8 cellular contexts compared by ENCODE assay signal in genomic region chr7:102395958-102396709, GRCh38. TPM values are rescaled to one million over a fixed set of nuclear protein-coding genes. Genes with fewer than 3 reads are reported as not detected.
DNase-seq lines count a peak whose midpoint lies in the region; ATAC-seq, FAIRE-seq and TF ChIP-seq lines count a peak whose summit lies in the region.

Gene PRKRIP1 (plus strand): TSS chr7:102396363. CDS start chr7:102396412, 49 bp downstream.

- H3K79me1 ChIP-seq in H1 (ENCODE audit: low read depth, low read length): no peaks in the 10 kb centered on the region
- H3K79me1 ChIP-seq in mesendoderm (ENCODE audit: low read length): peaks cover 1% of the 10 kb centered on the region

- DNase-seq in Caco-2: peak; percentile 92 to 96
- DNase-seq in NT2/D1 (ENCODE audit: low read depth, low spot score): peak; percentile 93
- peak; percentile 46 to 60 (median 58) for DNase-seq in activated CD8-positive, alpha-beta memory T cell treated with anti-CD3 and anti-CD28 coated beads for 48 hours (ENCODE audit: low read depth in 2 of 3, low spot score in 2 of 3)
- DNase-seq in H1 (ENCODE audit: low read depth in 1 of 2, low spot score in 2 of 2): peak; percentile 90 to 93
- DNase-seq in mesendoderm: peak; percentile 99
- peak; percentile 68 for DNase-seq in stimulated activated CD8-positive, alpha-beta memory T cell treated with anti-CD3 and anti-CD28 coated beads, Interleukin-12 subunit alpha, Interleukin-12 subunit beta, amount 100 ng/mL, for 4 hours (ENCODE audit: low read depth)

- peaks cover 11% of the 10 kb centered on the region for H3K23me2 ChIP-seq in H1 (ENCODE audit: low read depth, low read length)

- H3K36me3 ChIP-seq in Caco-2 (ENCODE audit: control insufficient read depth, insufficient read depth, low read length): peaks cover 4% of the 10 kb centered on the region; the same call in 1 of the 2 replicates
- peaks cover 43% of the 10 kb centered on the region for H3K36me3 ChIP-seq in HUES48 (ENCODE audit: control insufficient read depth, insufficient read depth, low read length)
- peaks cover 41% of the 10 kb centered on the region for H3K36me3 ChIP-seq in NT2/D1 (ENCODE audit: insufficient read depth, insufficient read length, low read length)
- H3K36me3 ChIP-seq in H1 (ENCODE audit: control insufficient read depth in 2 of 4, insufficient read depth in 4 of 4, low read length in 3 of 4): peaks cover 2 to 16% (median 11%) of the 10 kb centered on the region in 4 experiments; a peak in 6 of 8 replicates
- peaks cover 4% of the 10 kb centered on the region for H3K36me3 ChIP-seq in mesendoderm (ENCODE audit: control insufficient read depth, insufficient read depth, low read length)

- H4K5ac ChIP-seq in H1 (ENCODE audit: insufficient read length, low read depth, low read length): peak within 1 kb of the TSS; percentile 79
- no peak within 1 kb of the TSS for H4K5ac ChIP-seq in mesendoderm (ENCODE audit: low read length)

- peak within 1 kb of the TSS; percentile 4 for H4K91ac ChIP-seq in H1 (replicated peaks; ENCODE audit: insufficient read length, low read length)

- peak within 1 kb of the TSS; percentile 89 for H2BK5ac ChIP-seq in H1 (ENCODE audit: low read depth, low read length)
- H2BK5ac ChIP-seq in mesendoderm (ENCODE audit: low read length): peak within 1 kb of the TSS; percentile 19

- peaks cover 80% of the 10 kb centered on the region for H3K36me3 Mint-ChIP-seq in Caco-2 (ENCODE audit: insufficient read depth, unreplicated experiment)

- no TSS peak for BruUV-seq in Caco-2 (replicated peaks; lab: Mats Ljungman, UMichigan)

- H3K79me2 ChIP-seq in H1 (ENCODE audit: control insufficient read depth in 1 of 2, insufficient read depth in 2 of 2, low read length in 2 of 2) (peaks cover 3 to 11% of the 10 kb centered on the region in 2 experiments; a peak in 2 of 4 replicates), mesendoderm (ENCODE audit: control insufficient read depth, insufficient read depth, low read length) (peaks cover 4% of the 10 kb centered on the region)

- H2BK15ac ChIP-seq in H1 (ENCODE audit: low read length) (no peak within 1 kb of the TSS), mesendoderm (replicated peaks; ENCODE audit: low read depth) (no peak within 1 kb of the TSS)

- CTCF ChIA-PET in Caco-2 (lab: Charles Lee) (interaction anchor here (0.5 to 1.5 kb wide), 3 partner anchors 8 to 1033 kb away, joined by 3 to 6 read pairs (median 4); partner anchors contain the start of gene COL26A1), H1 (lab: Charles Lee; ENCODE audit: partially characterized antibody) (interaction anchor here (0.6 to 11.4 kb wide), 9 partner anchors 9 to 116 kb away, joined by 3 to 118 read pairs (median 5); no protein-coding TSS in a partner anchor)

- peak; percentile 99 for ATAC-seq in GM21390 (IDR thresholded peaks at IDR 0.05; ENCODE audit: unreplicated experiment)

- H3K4me2 ChIP-seq in H1 (ENCODE audit: insufficient read depth in 1 of 2, low read depth in 2 of 2, low read length in 2 of 2) (peak within 1 kb of the TSS; percentile 88 to 96), mesendoderm (ENCODE audit: low read length) (peak within 1 kb of the TSS; percentile 88)

- peak within 1 kb of the TSS; percentile 90 for H3K4me3 ChIP-seq in Caco-2 (ENCODE audit: low read depth, low read length)
- peak within 1 kb of the TSS; percentile 94 for H3K4me3 ChIP-seq in HUES48 (ENCODE audit: low read depth, low read length)
- peak within 1 kb of the TSS; percentile 78 for H3K4me3 ChIP-seq in NT2/D1 (ENCODE audit: insufficient read length, low read depth)
- H3K4me3 ChIP-seq in H1 (ENCODE audit: extremely low read depth in 1 of 4, insufficient read depth in 2 of 4, low read depth in 3 of 4, low read length in 4 of 4): peak within 1 kb of the TSS; percentile 69 to 94 (median 88)
- H3K4me3 ChIP-seq in mesendoderm (ENCODE audit: low read length): peak within 1 kb of the TSS; percentile 87

- peak within 1 kb of the TSS; percentile 28 for H2AFZ ChIP-seq in H1 (ENCODE audit: low read length)

- peak within 1 kb of the TSS; percentile 82 for H2BK12ac ChIP-seq in H1 (ENCODE audit: low read depth, low read length)

- H3K4ac ChIP-seq in H1 (replicated peaks; ENCODE audit: insufficient read length, low read depth, low read length) (no peak within 1 kb of the TSS), mesendoderm (ENCODE audit: low read depth, low read length) (no peak within 1 kb of the TSS)

- peak within 1 kb of the TSS; percentile 98 for H4K8ac ChIP-seq in H1 (ENCODE audit: extremely low read depth, insufficient read depth, low read length)
- no peak within 1 kb of the TSS for H4K8ac ChIP-seq in mesendoderm (ENCODE audit: low read depth, low read length)

- peak within 1 kb of the TSS; percentile 94 for H3K9ac ChIP-seq in HUES48 (ENCODE audit: low read depth, low read length)
- H3K9ac ChIP-seq in NT2/D1 (ENCODE audit: insufficient read length, low read depth): peak within 1 kb of the TSS; percentile 89
- peak within 1 kb of the TSS; percentile 71 to 92 (median 87) for H3K9ac ChIP-seq in H1 (replicated peaks in 1 of 4; ENCODE audit: extremely low read depth in 1 of 4, low read depth in 3 of 4, low read length in 3 of 4)
- H3K9ac ChIP-seq in mesendoderm (ENCODE audit: low read length): peak within 1 kb of the TSS; percentile 87

- TF ChIP-seq CTCF in Caco-2 (IDR thresholded peaks at IDR 0.05; ENCODE audit: insufficient read depth in 1 of 2, low read depth in 1 of 2, low read length in 1 of 2, severe bottlenecking in 1 of 2, unreplicated experiment in 1 of 2) (no peak), H1 (IDR thresholded peaks at IDR 0.05; ENCODE audit: control extremely low read depth in 1 of 3, insufficient read depth in 1 of 3, low read depth in 1 of 3, low read length in 3 of 3) (no peak)

- H3K27me3 ChIP-seq in Caco-2 (replicated peaks; ENCODE audit: control insufficient read depth, insufficient read depth, low read length) (no peaks in the 10 kb centered on the region), HUES48 (ENCODE audit: control insufficient read depth, insufficient read depth, low read length) (no peaks in the 10 kb centered on the region), NT2/D1 (ENCODE audit: insufficient read depth, insufficient read length) (no peaks in the 10 kb centered on the region), H1 (replicated peaks in 1 of 4; ENCODE audit: control insufficient read depth in 3 of 4, extremely low read depth in 1 of 4, insufficient read depth in 3 of 4, low read length in 3 of 4) (no peaks in the 10 kb centered on the region), mesendoderm (ENCODE audit: insufficient read depth, low read length, poor library complexity) (no peaks in the 10 kb centered on the region)

- peak; percentile 52 for FAIRE-seq in H1 (lab: Jason Lieb, UNC)

- whole genome bisulfite sequencing in H1 (ENCODE audit: extremely low coverage in 1 of 2, insufficient coverage in 1 of 2, insufficient read length in 1 of 2, insufficient replicate concordance in 2 of 2, low coverage in 1 of 2, low lambda C conversion rate in 2 of 2, missing lambda C conversion rate in 1 of 2), 2 experiments: 0% methylated on average over 47 of the region's 57 CpGs; no CpG with 5 or more reads in 1 of the 2 experiments
- no CpG with 5 or more reads among the region's 57 CpGs for whole genome bisulfite sequencing in mesendoderm (ENCODE audit: extremely low coverage, insufficient coverage, low lambda C conversion rate)

- no peaks in the 10 kb centered on the region for H3K27me3 Mint-ChIP-seq in Caco-2 (ENCODE audit: insufficient read depth, unreplicated experiment)

- no peak within 1 kb of the TSS for H2BK20ac ChIP-seq in H1 (ENCODE audit: low read length)

- H3K9me3 Mint-ChIP-seq in Caco-2 (ENCODE audit: unreplicated experiment): no peaks in the 10 kb centered on the region

- TF ChIP-seq RAD21 in H1 (IDR thresholded peaks at IDR 0.05 in 1 of 2, conservative IDR thresholded peaks at IDR 0.05 in 1 of 2; ENCODE audit: low read depth in 2 of 2, low read length in 2 of 2): no peak

- H2BK120ac ChIP-seq in H1 (replicated peaks; ENCODE audit: low read depth, low read length) (no peak within 1 kb of the TSS), mesendoderm (ENCODE audit: low read depth, low read length) (no peak within 1 kb of the TSS)

- TF ChIP-seq POLR2A in H1 (IDR thresholded peaks at IDR 0.05; ENCODE audit: control extremely low read depth in 1 of 2, low read depth in 2 of 2, low read length in 2 of 2): peak; percentile 39 to 98

- peak within 1 kb of the TSS; percentile 53 for H3K18ac ChIP-seq in H1 (ENCODE audit: extremely low read depth, low read length)
- peak within 1 kb of the TSS; percentile 69 for H3K18ac ChIP-seq in mesendoderm (ENCODE audit: low read length)

- H3K14ac ChIP-seq in H1 (ENCODE audit: insufficient read length): no peak within 1 kb of the TSS

- H3K4me3 Mint-ChIP-seq in Caco-2 (ENCODE audit: unreplicated experiment): peak within 1 kb of the TSS; percentile 90

- H4K20me1 ChIP-seq in H1 (replicated peaks in 1 of 2; ENCODE audit: control insufficient read depth in 1 of 2, insufficient read depth in 2 of 2, low read length in 2 of 2): peaks cover 0 to 1% of the 10 kb centered on the region in 2 experiments

- no peak within 1 kb of the TSS for H3K23ac ChIP-seq in H1 (ENCODE audit: insufficient read length)
- no peak within 1 kb of the TSS for H3K23ac ChIP-seq in mesendoderm (ENCODE audit: low read length)

- H3K4me1 ChIP-seq in Caco-2 (peaks cover 27% of the 10 kb centered on the region), HUES48 (ENCODE audit: control insufficient read depth, insufficient read depth, low read length) (0 out of 2 replicates have a peak, but pooled peaks cover 2% of the 10 kb centered on the region), NT2/D1 (ENCODE audit: insufficient read depth, insufficient read length) (no peaks in the 10 kb centered on the region), H1 (replicated peaks in 1 of 4; ENCODE audit: control insufficient read depth in 3 of 4, insufficient read depth in 4 of 4, low read length in 3 of 4) (peaks cover 0 to 6% (median 2%) of the 10 kb centered on the region in 4 experiments; a peak in 2 of 7 replicates), mesendoderm (ENCODE audit: control insufficient read depth, low read depth, low read length) (no peaks in the 10 kb centered on the region)

- intact Hi-C loops in Caco-2 (cut with micrococcal nuclease; ENCODE audit: unreplicated experiment): no loop called here

- POLR2A ChIA-PET in Caco-2 (lab: Charles Lee) (interaction anchor here (1.2 to 1.5 kb wide), 4 partner anchors 8 to 68 kb away, joined by 4 to 6 read pairs (median 5); no protein-coding TSS in a partner anchor), H1 (lab: Charles Lee; ENCODE audit: partially characterized antibody) (interaction anchor here (0.6 to 4.0 kb wide), 37 partner anchors 8 to 741 kb away, joined by 3 to 21 read pairs (median 4); no protein-coding TSS in a partner anchor)

- peaks cover 21% of the 10 kb centered on the region for H3K4me1 Mint-ChIP-seq in Caco-2 (ENCODE audit: low read depth, unreplicated experiment)

- peak in 1 of 2 experiments; percentile 35; a peak in 1 of 3 replicates for TF ChIP-seq EP300 in H1 (IDR thresholded peaks at IDR 0.05; ENCODE audit: borderline replicate concordance in 1 of 2, low read depth in 2 of 2, low read length in 2 of 2)

- no peaks in the 10 kb centered on the region; the same call in 1 of the 2 replicates for H3K9me3 ChIP-seq in Caco-2
- no peaks in the 10 kb centered on the region for H3K9me3 ChIP-seq in HUES48 (ENCODE audit: control insufficient read depth, insufficient read depth, low read length)
- H3K9me3 ChIP-seq in NT2/D1 (ENCODE audit: insufficient read depth, low read length): no peaks in the 10 kb centered on the region
- H3K9me3 ChIP-seq in H1 (ENCODE audit: insufficient read depth in 2 of 2, low read depth in 1 of 2, low read length in 1 of 2): no peaks in the 10 kb centered on the region

- H3K27ac ChIP-seq in HUES48 (ENCODE audit: low read depth, low read length) (peak within 1 kb of the TSS; percentile 97), H1 (ENCODE audit: low read depth, low read length) (peak within 1 kb of the TSS; percentile 93), mesendoderm (ENCODE audit: low read depth, low read length) (peak within 1 kb of the TSS; percentile 92)

- H3K27ac Mint-ChIP-seq in Caco-2 (ENCODE audit: unreplicated experiment): peak within 1 kb of the TSS; percentile 90

- H3K56ac ChIP-seq in H1 (replicated peaks; ENCODE audit: insufficient read length, low read depth, low read length) (peak within 1 kb of the TSS; percentile 9), mesendoderm (ENCODE audit: low read length) (peak within 1 kb of the TSS; percentile 89)

- H2AK5ac ChIP-seq in H1 (ENCODE audit: low read depth, low read length) (peak within 1 kb of the TSS; percentile 75; the same call in 1 of the 2 replicates), mesendoderm (ENCODE audit: low read length) (no peak within 1 kb of the TSS)

RNA-seq across cellular contexts. Expression of gene PRKRIP1, which starts in this region (rescaled TPM):
- 34.2 and 35.2 TPM in 2 replicates for total RNA-seq in Caco-2 (2022)
- total RNA-seq in H1 (2021; fragmentation: NEBNext Ultra II Directional; extraction: Animal tissue kit (Norgen Biotek cat#: 25700)): 22.0 and 25.0 TPM in 2 replicates
- 11.1 and 16.8 TPM in 2 replicates for polyA plus RNA-seq in H1 (2011; rRNA removed)
- 26.1 TPM for polyA plus RNA-seq in H1 (2011; cell fraction: cytosol; rRNA removed)
- 32.9 TPM for polyA plus RNA-seq in H1 (2011; cell fraction: nucleus; rRNA removed)
- polyA plus RNA-seq in H1 (2012, experiment 1 of 2): 22.7 to 26.5 TPM (median 25.2 TPM) in 4 replicates
- polyA plus RNA-seq in H1 (2012, experiment 2 of 2): 11.2 TPM
- polyA plus RNA-seq in H1 (2013, experiment 1 of 2): 20.9 TPM
- polyA plus RNA-seq in H1 (2013, experiment 2 of 2): 19.3 TPM
- polyA minus RNA-seq in H1 (2011; rRNA and poly(A)+ RNA removed): 4.1 and 5.3 TPM in 2 replicates
- polyA minus RNA-seq in H1 (2011; cell fraction: cytosol; rRNA and poly(A)+ RNA removed): 14.2 TPM
- 13.0 TPM for polyA minus RNA-seq in H1 (2011; cell fraction: nucleus; rRNA and poly(A)+ RNA removed)
- polyA plus RNA-seq in mesendoderm (2013, experiment 1 of 2): 15.9 TPM
- 15.6 TPM for polyA plus RNA-seq in mesendoderm (2013, experiment 2 of 2)

Comparison
In these comparisons a context has a peak if more than half of its experiments do, and no peak if none do; other contexts are left out.
1. Peak in every context shown above with its lines: DNase-seq, ATAC-seq, H3K4me3 ChIP-seq and H3K27ac ChIP-seq.